In genomic region chr6:166176106-166176505, GRCh38 we compare ENCODE assay signal across 33 cellular contexts. TPM values are rescaled to one million over a fixed set of nuclear protein-coding genes. Genes with fewer than 3 reads are reported as not detected.
"Had no signal": no experiment of that assay in that cellular context is flagged by ENCODE, and none has a peak within 500 bp of the region (broad histone marks: within the 10 kb centered on the region; RNA-seq: fewer than 3 reads in every experiment).

No MANE protein-coding gene starts in this region.

- H3K4me3 ChIP-seq: colonic mucosa, esophagus squamous epithelium, gastrocnemius medialis, heart right ventricle, left lung, lower lobe of right lung, mucosa of descending colon had no signal

- H3K27ac ChIP-seq: colonic mucosa, epithelial cell of prostate, esophagus squamous epithelium, gastrocnemius medialis, heart right ventricle, left lung, lower lobe of right lung had no signal

- FAIRE-seq: endometrium, islet of Langerhans, keratinocyte had no signal

- DNase-seq: colonic mucosa; cortex of kidney; effector CD8-positive, alpha-beta T cell; effector memory CD8-positive, alpha-beta T cell; endodermal cell; erythroblast; esophagus squamous epithelium; foreskin fibroblast; foreskin melanocyte; gastrocnemius medialis; glutamatergic neuron; head of caudate nucleus; heart right ventricle; hippocampal formation; left cardiac atrium; left lung; left ventricle myocardium superior; lower lobe of right lung; mesenchymal stem cell; mucosa of descending colon had no signal

- H3K9me3 ChIP-seq: colonic mucosa, esophagus squamous epithelium, gastrocnemius medialis, heart right ventricle, left lung, lower lobe of right lung, mucosa of descending colon had no signal

- H3K4me1 ChIP-seq: colonic mucosa, gastrocnemius medialis, left lung, lower lobe of right lung had no signal

- ATAC-seq: effector memory CD8-positive, alpha-beta T cell; esophagus mucosa; gastrocnemius medialis; heart right ventricle; left cardiac atrium; left lung; left ventricle myocardium superior; lower lobe of right lung; mucosa of descending colon had no signal

- H3K36me3 ChIP-seq: colonic mucosa, esophagus squamous epithelium, gastrocnemius medialis, heart right ventricle, left lung, lower lobe of right lung had no signal

RNA-seq across cellular contexts. Expression of gene TBXT, which starts 8.5 kb away (rescaled TPM):
- total RNA-seq: colonic mucosa, dermis microvascular lymphatic vessel endothelial cell, esophagus mucosa, esophagus squamous epithelium, gastrocnemius medialis, glomerular endothelial cell, heart right ventricle, kidney epithelial cell, left cardiac atrium, left lung, left ventricle myocardium superior, lower leg skin, lower lobe of right lung, lung microvascular endothelial cell, mesenteric fat pad, mesothelial cell of epicardium, mucosa of descending colon, myocyte had no signal
- polyA plus RNA-seq: heart right ventricle, keratinocyte had no signal
